In genomic region chr2:239934571-239935171, GRCh38 we compare ENCODE assay signal across 8 cellular contexts.
DNase-seq lines count a peak whose midpoint lies in the region; ATAC-seq and TF ChIP-seq lines count a peak whose summit lies in the region.

No MANE protein-coding gene starts in this region.

- 35 to 42% methylated on average over 17 to 18 of the region's 19 CpGs for WGBS in esophagus squamous epithelium, 2 donors
- 30% methylated on average over 15 of the region's 19 CpGs for WGBS in suprapubic skin

- H3K4me1 ChIP-seq in esophagus squamous epithelium (peaks cover 0 to 4% (median 0%) of the 10 kb centered on the region in 3 donors), suprapubic skin (peaks cover 3% of the 10 kb centered on the region)

- H3K27ac Mint-ChIP-seq in natural killer cell: no peak overlapping the region

- H3K27me3 Mint-ChIP-seq in natural killer cell (ENCODE audit: low read depth in 2 of 2): peaks cover 4 to 7% of the 10 kb centered on the region in 2 donors

- H3K9me3 ChIP-seq in esophagus squamous epithelium: no peaks in the 10 kb centered on the region
- H3K9me3 ChIP-seq in suprapubic skin: no peaks in the 10 kb centered on the region

- H3K27ac ChIP-seq in esophagus squamous epithelium (no peak overlapping the region), suprapubic skin (no peak overlapping the region)

- TF ChIP-seq POLR2A in esophagus squamous epithelium (IDR thresholded peaks at IDR 0.05) (no peak), suprapubic skin (IDR thresholded peaks at IDR 0.05) (no peak)

- H3K36me3 Mint-ChIP-seq in natural killer cell: no peaks in the 10 kb centered on the region

- no peak for TF ChIP-seq EP300 in suprapubic skin (IDR thresholded peaks at IDR 0.05)

- peak; percentile 28 to 79 (median 66) for TF ChIP-seq CTCF in esophagus squamous epithelium (IDR thresholded peaks at IDR 0.05)
- TF ChIP-seq CTCF in natural killer cell (IDR thresholded peaks at IDR 0.05): peak; percentile 83
- peak; percentile 20 to 78 for TF ChIP-seq CTCF in suprapubic skin (IDR thresholded peaks at IDR 0.05)

- ATAC-seq in natural killer cell (peak; percentile 81 to 91 (median 85)), GM18511 (IDR thresholded peaks at IDR 0.05; ENCODE audit: unreplicated experiment) (no peak)

- H3K4me3 ChIP-seq in esophagus squamous epithelium (no peak overlapping the region), suprapubic skin (no peak overlapping the region)

- intact Hi-C loops in esophagus squamous epithelium (cut with DNase I): no loop called here
- intact Hi-C loops in natural killer cell (cut with micrococcal nuclease): loop anchor here (1.0 to 2.0 kb wide), 2 partner anchors 57 to 210 kb away; no protein-coding TSS in a partner anchor

- H3K4me3 Mint-ChIP-seq in natural killer cell: no peak overlapping the region

- H3K9me3 Mint-ChIP-seq in natural killer cell: no peaks in the 10 kb centered on the region

- H3K36me3 ChIP-seq in esophagus squamous epithelium: no peaks in the 10 kb centered on the region
- H3K36me3 ChIP-seq in suprapubic skin: no peaks in the 10 kb centered on the region

- DNase-seq in NCI-H1436 (lab: John Stamatoyannopoulos, UW): peak; percentile 30
- DNase-seq in NCI-H1436 treated with DMSO at 0.1 percent for 48 hours (lab: John Stamatoyannopoulos, UW): no peak
- DNase-seq in NCI-H748 treated with DMSO at 0.1 percent for 48 hours (lab: John Stamatoyannopoulos, UW): peak; percentile 70
- DNase-seq in activated CD8-positive, alpha-beta memory T cell treated with anti-CD3 and anti-CD28 coated beads, Interleukin-2, amount 50 U/mL, for 48 hours: peak; percentile 80
- no peak for DNase-seq in esophagus squamous epithelium (lab: John Stamatoyannopoulos, UW)
- peak; percentile 39 for DNase-seq in natural killer cell
- DNase-seq in suprapubic skin (ENCODE audit: low spot score in 2 of 2): peak; percentile 80 to 90

- H3K4me1 Mint-ChIP-seq in natural killer cell: peaks cover 5 to 9% of the 10 kb centered on the region in 2 donors

- H3K27me3 ChIP-seq in esophagus squamous epithelium: no peaks in the 10 kb centered on the region
- H3K27me3 ChIP-seq in suprapubic skin: no peaks in the 10 kb centered on the region

Comparison
In these comparisons a context has a peak if more than half of its experiments do, and no peak if none do; other contexts are left out.
1. DNase-seq: peak in NCI-H1436 (single experiment), NCI-H748 treated with DMSO at 0.1 percent for 48 hours (single experiment), activated CD8-positive, alpha-beta memory T cell treated with anti-CD3 and anti-CD28 coated beads, Interleukin-2, amount 50 U/mL, for 48 hours (single experiment), natural killer cell (single experiment) and suprapubic skin (2 of 2); none in NCI-H1436 treated with DMSO at 0.1 percent for 48 hours (single experiment) and esophagus squamous epithelium (single experiment).
2. Peak in every context shown above with its lines, with median percentiles within 50 percentile points of each other: CTCF ChIP-seq.